ENCODE assay signal across 19 cellular contexts in the genomic region with DNA sequence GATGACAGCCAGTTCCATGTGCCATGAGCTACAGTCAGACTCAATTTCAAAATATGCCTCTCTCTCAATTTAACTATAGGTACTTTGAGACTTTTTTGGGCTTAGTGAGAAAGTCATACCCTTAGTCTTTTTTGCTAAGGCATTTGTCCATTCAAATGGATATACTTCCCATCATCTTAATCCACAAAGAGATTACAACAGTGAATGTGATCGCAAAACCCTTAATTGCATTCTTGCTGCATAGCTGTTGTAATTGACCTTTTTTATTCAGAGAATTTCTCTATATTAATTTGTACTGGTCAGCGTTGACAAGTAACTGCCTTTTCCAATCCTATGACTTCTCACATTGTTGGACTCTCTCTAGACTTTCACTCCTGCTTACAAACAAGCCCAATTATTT.
"Had no signal": no experiment of that assay in that cellular context is flagged by ENCODE, and none has a peak within 500 bp of the region (broad histone marks: within the 10 kb centered on the region; RNA-seq: fewer than 3 reads in every experiment).

No MANE protein-coding gene starts in this region.

- H3K4me3 ChIP-seq: coronary artery, dorsolateral prefrontal cortex, esophagus muscularis mucosa, gastrocnemius medialis, heart right ventricle, left lung, lower lobe of right lung, mucosa of descending colon had no signal

- H3K4me1 ChIP-seq: esophagus muscularis mucosa, foreskin keratinocyte, gastrocnemius medialis, heart right ventricle, left lung, lower lobe of right lung had no signal

- H3K27me3 ChIP-seq: dorsolateral prefrontal cortex, esophagus muscularis mucosa, foreskin keratinocyte, gastrocnemius medialis, heart right ventricle, left lung had no signal

- H3K27ac ChIP-seq: coronary artery, dorsolateral prefrontal cortex, esophagus muscularis mucosa, foreskin keratinocyte, gastrocnemius medialis, heart right ventricle, left lung, lower lobe of right lung had no signal

- DNase-seq: dermis blood vessel endothelial cell; dorsolateral prefrontal cortex; effector CD4-positive, alpha-beta T cell; effector memory CD4-positive, alpha-beta T cell; foreskin keratinocyte; gastrocnemius medialis; glutamatergic neuron; head of caudate nucleus; heart right ventricle; hippocampal formation; left cardiac atrium; left lung; left ventricle myocardium superior; lower lobe of right lung; mesenchymal stem cell; mucosa of descending colon; naive B cell had no signal

- H3K36me3 ChIP-seq: esophagus muscularis mucosa, gastrocnemius medialis, heart right ventricle, left lung, lower lobe of right lung had no signal

- ATAC-seq: foreskin keratinocyte, gastrocnemius medialis, heart right ventricle, left cardiac atrium, left lung, left ventricle myocardium superior, lower lobe of right lung, mucosa of descending colon had no signal

- H3K9me3 ChIP-seq: esophagus muscularis mucosa, gastrocnemius medialis, left lung, lower lobe of right lung, mucosa of descending colon had no signal
